In genomic region chr12:51777457-51777856, GRCh38 we compare ENCODE assay signal across 18 cellular contexts.
A peak's percentile ranks its signal among the peaks of the same experiment; 100 is the strongest.
DNase-seq lines count a peak whose midpoint lies in the region; ATAC-seq, FAIRE-seq and TF ChIP-seq lines count a peak whose summit lies in the region.
"Had no signal": no experiment of that assay in that cellular context is flagged by ENCODE, and none has a peak within 500 bp of the region (broad histone marks: within the 10 kb centered on the region; RNA-seq: fewer than 3 reads in every experiment).

No MANE protein-coding gene starts in this region.

- CTCF ChIA-PET in HepG2 (lab: Yijun Ruan, JAX; ENCODE audit: low intra/inter-chr PET ratio, low total read pairs), result no interaction called here

- H3K4me3 ChIP-seq in HepG2 (replicated peaks in 1 of 3; ENCODE audit: insufficient read depth in 1 of 3, low read depth in 2 of 3, low read length in 3 of 3), result no peak overlapping the region
- H3K4me3 ChIP-seq: BLaER1, GM23338 had no signal

- no peak overlapping the region for H2AFZ ChIP-seq in HepG2 (ENCODE audit: low read length)
- H2AFZ ChIP-seq: GM23338 had no signal

- peak; percentile 65 for DNase-seq in D341Med (ENCODE audit: low spot score)
- DNase-seq in NCI-H82 treated with DMSO at 0.1 percent for 48 hours (lab: John Stamatoyannopoulos, UW; ENCODE audit: unreplicated experiment), result peak; percentile 91
- DNase-seq in HepG2 (ENCODE audit: low spot score), result peak; percentile 6
- DNase-seq in retina, result peak; percentile 9
- no peak for DNase-seq in NCI-H226
- DNase-seq in putamen (ENCODE audit: low spot score), result no peak
- DNase-seq in LoVo (ENCODE audit: low spot score), result no peak
- DNase-seq: 8988T, AML-193, Calu3, DMS153, DMS79 treated with DMSO at 0.1 percent for 48 hours, EL, H7 had no signal

- no peak for TF ChIP-seq RAD21 in HepG2 (CRISPR knock-in tag; IDR thresholded peaks at IDR 0.05)

- ATAC-seq in HepG2, result peak; percentile 34; the same call in 1 of the 3 replicates
- ATAC-seq: GM23338 had no signal

- no peaks in the 10 kb centered on the region for H3K36me3 ChIP-seq in HepG2 (replicated peaks in 1 of 2; ENCODE audit: control insufficient read depth in 1 of 2, insufficient read depth in 2 of 2, low read length in 2 of 2)
- H3K36me3 ChIP-seq: BLaER1 had no signal

- H3K79me2 ChIP-seq in HepG2 (ENCODE audit: insufficient read depth, low read length), result no peaks in the 10 kb centered on the region

- in situ Hi-C loops in HepG2 (cut with HindIII; ENCODE audit: extremely low pct_ligation_motif_present, low pct_unique_long_range_greater_than_20kb), result no loop called here

- H3K27ac ChIP-seq in HepG2 (ENCODE audit: extremely low read length, insufficient read depth, low read length), result no peak overlapping the region
- H3K27ac ChIP-seq: BLaER1 had no signal

- no peaks in the 10 kb centered on the region for H3K9me3 ChIP-seq in HepG2 (ENCODE audit: low read length)
- H3K9me3 ChIP-seq: BLaER1 had no signal

- intact Hi-C loops in HepG2 (cut with micrococcal nuclease; ENCODE audit: unreplicated experiment), result no loop called here

- POLR2A ChIA-PET in HepG2 (lab: Yijun Ruan, JAX), result no interaction called here

- no peak overlapping the region for H3K4me2 ChIP-seq in HepG2 (ENCODE audit: low read depth, low read length)
- H3K4me2 ChIP-seq: BLaER1, GM23338 had no signal

- H3K9ac ChIP-seq in HepG2 (ENCODE audit: insufficient read depth, low read depth, low read length), result no peak overlapping the region
- H3K9ac ChIP-seq: BLaER1 had no signal

- TF ChIP-seq POLR2A in HepG2 (IDR thresholded peaks at IDR 0.05; ENCODE audit: insufficient read depth in 1 of 2, low read depth in 2 of 2, low read length in 2 of 2), result no peak

- BruUV-seq in HepG2 (replicated peaks; lab: Mats Ljungman, UMichigan), result no TSS peak

- TF ChIP-seq CTCF in HepG2 (CRISPR knock-in tag; IDR thresholded peaks at IDR 0.05), result no peak

- H4K20me1 ChIP-seq in HepG2 (ENCODE audit: insufficient read depth, low read length), result no peaks in the 10 kb centered on the region
- H4K20me1 ChIP-seq: BLaER1 had no signal

- no peak for FAIRE-seq in HepG2 (lab: Jason Lieb, UNC)
- FAIRE-seq: G401.6, GM12891 had no signal

- no peak for TF ChIP-seq EP300 in HepG2 (IDR thresholded peaks at IDR 0.05; ENCODE audit: low read depth in 2 of 2, low read length in 2 of 2)
- TF ChIP-seq EP300 in HepG2 (CRISPR knock-in tag; IDR thresholded peaks at IDR 0.05; ENCODE audit: borderline replicate concordance), result no peak

- no peaks in the 10 kb centered on the region for H3K27me3 ChIP-seq in HepG2 (ENCODE audit: control insufficient read depth in 1 of 2, insufficient read depth in 2 of 2, low read length in 2 of 2)
- H3K27me3 ChIP-seq: BLaER1 had no signal

- 6% methylated on average over 2 of the region's 2 CpGs for WGBS in HepG2 (ENCODE audit: low lambda C conversion rate)

- peaks cover 16% of the 10 kb centered on the region for H3K4me1 ChIP-seq in HepG2 (ENCODE audit: insufficient read depth, low read length)
- H3K4me1 ChIP-seq: BLaER1 had no signal

TF ChIP-seq in HepG2, 621 proteins besides CTCF, POLR2A, EP300 and RAD21:
- no peak for TF ChIP-seq KIAA2018 (CRISPR knock-in tag; IDR thresholded peaks at IDR 0.05; ENCODE audit: borderline replicate concordance)
- peak; percentile 64; the same call in 1 of the 2 replicates for TF ChIP-seq SRF (IDR thresholded peaks at IDR 0.05; ENCODE audit: low read depth, low read length)
- no peak for TF ChIP-seq CREB1 (IDR thresholded peaks at IDR 0.05)
- no peak for TF ChIP-seq CREB1 (CRISPR knock-in tag; IDR thresholded peaks at IDR 0.05)

Comparison
In these comparisons a context has a peak if more than half of its experiments do, and no peak if none do; other contexts are left out.
1. DNase-seq: peak in D341Med (single experiment), NCI-H82 treated with DMSO at 0.1 percent for 48 hours (single experiment), HepG2 (single experiment) and retina (single experiment); none in NCI-H226 (single experiment), putamen (single experiment) and LoVo (single experiment).